ENCODE assay signal across 8 cellular contexts in genomic region chr22:21652547-21653545, GRCh38. TPM values are rescaled to one million over a fixed set of nuclear protein-coding genes. Genes with fewer than 3 reads are reported as not detected.
A peak's percentile ranks its signal among the peaks of the same experiment; 100 is the strongest.
DNase-seq lines count a peak whose midpoint lies in the region; ATAC-seq, FAIRE-seq and TF ChIP-seq lines count a peak whose summit lies in the region.

No MANE protein-coding gene starts in this region.

- H3K27me3 Mint-ChIP-seq in naive thymus-derived CD4-positive, alpha-beta T cell = no peaks in the 10 kb centered on the region

- DNase-seq in mammary epithelial cell = no peak
- no peak for DNase-seq in naive thymus-derived CD4-positive, alpha-beta T cell
- DNase-seq in GM12891 (ENCODE audit: insufficient read length, low spot score) = no peak
- DNase-seq in foreskin melanocyte = no peak
- no peak for DNase-seq in effector CD4-positive, alpha-beta T cell
- no peak for DNase-seq in RCC 7860 (ENCODE audit: low spot score)

- H3K79me2 ChIP-seq in mammary epithelial cell (ENCODE audit: insufficient read depth, low read length) = no peaks in the 10 kb centered on the region

- no peaks in the 10 kb centered on the region for H3K9me3 Mint-ChIP-seq in naive thymus-derived CD4-positive, alpha-beta T cell

- WGBS in mammary epithelial cell (ENCODE audit: low coverage, missing lambda C conversion rate) = 98% methylated on average over 11 of the region's 40 CpGs

- H3K9ac ChIP-seq in BLaER1 = peak overlapping the region; percentile 94
- H3K9ac ChIP-seq in mammary epithelial cell (ENCODE audit: insufficient read depth, low read length) = peak overlapping the region; percentile 53

- dilution Hi-C loops in mammary epithelial cell (cut with HindIII; ENCODE audit: low sequenced_read_pairs) = loop anchor here (5.0 kb wide), 2 partner anchors 44 to 56 kb away; no protein-coding TSS in a partner anchor

- H3K4me1 ChIP-seq in BLaER1 (peaks cover 58% of the 10 kb centered on the region), mammary epithelial cell (ENCODE audit: insufficient read depth, low read length) (peaks cover 20% of the 10 kb centered on the region)
- H3K4me1 ChIP-seq in naive thymus-derived CD4-positive, alpha-beta T cell (ENCODE audit: control insufficient read depth in 2 of 2, insufficient read depth in 2 of 2, low read length in 2 of 2) = peaks cover 9 to 22% of the 10 kb centered on the region in 2 donors

- BruUV-seq in mammary epithelial cell (replicated peaks; lab: Mats Ljungman, UMichigan) = TSS peak; percentile 39

- H3K4me3 ChIP-seq in BLaER1 (peak overlapping the region; percentile 85), mammary epithelial cell (replicated peaks in 1 of 3; ENCODE audit: insufficient read depth in 1 of 3, low read depth in 2 of 3, low read length in 3 of 3) (peak overlapping the region; percentile 77 to 97 (median 89))
- peak overlapping the region; percentile 63 for H3K4me3 ChIP-seq in naive thymus-derived CD4-positive, alpha-beta T cell (ENCODE audit: low read length)

- no peak for TF ChIP-seq POLR2A in GM12891 (IDR thresholded peaks at IDR 0.05; ENCODE audit: low read depth, low read length)

- H3K4me1 Mint-ChIP-seq in naive thymus-derived CD4-positive, alpha-beta T cell = peaks cover 18 to 41% (median 31%) of the 10 kb centered on the region in 7 donors

- H2AFZ ChIP-seq in mammary epithelial cell (ENCODE audit: low read depth, low read length) = peak overlapping the region; percentile 99

- intact Hi-C loops in mammary epithelial cell (cut with micrococcal nuclease) = no loop called here
- intact Hi-C loops in naive thymus-derived CD4-positive, alpha-beta T cell (cut with micrococcal nuclease) = loop anchor here in 1 of 2 donors (1.0 kb wide), 2 partner anchors 11 to 12 kb away; partner anchors contain the start of gene SDF2L1

- in situ Hi-C loops in mammary epithelial cell (cut with MboI; ENCODE audit: low sequenced_read_pairs in 2 of 2) = no loop called here

- FAIRE-seq in GM12891 (lab: Jason Lieb, UNC) = no peak
- no peak for FAIRE-seq in RCC 7860 (lab: Jason Lieb, UNC)

- H3K4me3 Mint-ChIP-seq in naive thymus-derived CD4-positive, alpha-beta T cell = peak overlapping the region in 7 of 10 donors; percentile 48 to 89 (median 89)

- H4K20me1 ChIP-seq in BLaER1 (no peaks in the 10 kb centered on the region), mammary epithelial cell (ENCODE audit: insufficient read depth, low read length) (no peaks in the 10 kb centered on the region)

- H3K9me3 ChIP-seq in BLaER1 (no peaks in the 10 kb centered on the region), mammary epithelial cell (replicated peaks; ENCODE audit: insufficient read depth, low read length) (no peaks in the 10 kb centered on the region)
- H3K9me3 ChIP-seq in naive thymus-derived CD4-positive, alpha-beta T cell (ENCODE audit: control insufficient read depth in 2 of 3, low read length in 3 of 3) = no peaks in the 10 kb centered on the region

- peak overlapping the region; percentile 92 for H3K27ac ChIP-seq in BLaER1
- peak overlapping the region; percentile 32 for H3K27ac ChIP-seq in mammary epithelial cell (ENCODE audit: insufficient read depth, low read depth, low read length)
- H3K27ac ChIP-seq in naive thymus-derived CD4-positive, alpha-beta T cell (ENCODE audit: low read depth, low read length) = peak overlapping the region; percentile 36

- CTCF ChIA-PET in mammary epithelial cell (lab: Charles Lee; ENCODE audit: low non-redundant PET) = no interaction called here
- CTCF ChIA-PET in naive thymus-derived CD4-positive, alpha-beta T cell (lab: Charles Lee) = interaction anchor here (0.9 kb wide), 1 partner anchor 10 kb away, joined by 4 read pairs; the partner anchor contains the start of gene SDF2L1

- TF ChIP-seq CTCF in mammary epithelial cell (conservative IDR thresholded peaks at IDR 0.05 in 1 of 2, IDR thresholded peaks at IDR 0.05 in 1 of 2; ENCODE audit: extremely low read depth in 1 of 2, insufficient read depth in 1 of 2, low read depth in 1 of 2, low read length in 2 of 2) = no peak

- H3K27me3 ChIP-seq in BLaER1 = no peaks in the 10 kb centered on the region
- H3K27me3 ChIP-seq in mammary epithelial cell (ENCODE audit: insufficient read depth, low read length) = no peaks in the 10 kb centered on the region
- no peaks in the 10 kb centered on the region for H3K27me3 ChIP-seq in naive thymus-derived CD4-positive, alpha-beta T cell (ENCODE audit: control insufficient read depth in 2 of 2, insufficient read depth in 2 of 2, low read length in 2 of 2)

- ATAC-seq in HG02973 (IDR thresholded peaks at IDR 0.05; ENCODE audit: unreplicated experiment) = peak; percentile 5
- ATAC-seq in naive thymus-derived CD4-positive, alpha-beta T cell = no peak

- POLR2A ChIA-PET in naive thymus-derived CD4-positive, alpha-beta T cell (lab: Charles Lee) = interaction anchor here (0.9 to 4.4 kb wide), 5 partner anchors 10 to 23 kb away, joined by 3 to 23 read pairs (median 4); partner anchors contain the start of genes PPIL2, SDF2L1 and YDJC

- H3K36me3 ChIP-seq in BLaER1 (peaks cover 37% of the 10 kb centered on the region), mammary epithelial cell (ENCODE audit: insufficient read depth, low read length) (peaks cover 5% of the 10 kb centered on the region)
- no peaks in the 10 kb centered on the region for H3K36me3 ChIP-seq in naive thymus-derived CD4-positive, alpha-beta T cell (ENCODE audit: control insufficient read depth in 2 of 3, insufficient read depth in 3 of 3, low read length in 3 of 3)

- H3K4me2 ChIP-seq in BLaER1 = peak overlapping the region; percentile 92
- peak overlapping the region; percentile 100 for H3K4me2 ChIP-seq in mammary epithelial cell (ENCODE audit: insufficient read depth, low read depth, low read length)

- H3K27ac Mint-ChIP-seq in naive thymus-derived CD4-positive, alpha-beta T cell = no peak overlapping the region

- peaks cover 0 to 6% (median 0%) of the 10 kb centered on the region in 5 donors for H3K36me3 Mint-ChIP-seq in naive thymus-derived CD4-positive, alpha-beta T cell

TF ChIP-seq in GM12891, 5 proteins besides CTCF, POLR2A, EP300 and RAD21:
- no peak for TF ChIP-seq PAX5 (IDR thresholded peaks at IDR 0.05; ENCODE audit: insufficient read depth, low read length, severe bottlenecking)
- TF ChIP-seq TAF1 (IDR thresholded peaks at IDR 0.05; ENCODE audit: low read depth, low read length) = no peak
- TF ChIP-seq POU2F2 (IDR thresholded peaks at IDR 0.05; ENCODE audit: low read depth, low read length) = no peak
- no peak for TF ChIP-seq SPI1 (IDR thresholded peaks at IDR 0.05; ENCODE audit: low read depth, low read length)
- TF ChIP-seq POLR2AphosphoS5 (IDR thresholded peaks at IDR 0.05; ENCODE audit: low read depth, low read length) = no peak

RNA-seq across cellular contexts. Expression of gene SDF2L1, which starts 10.7 kb away (rescaled TPM):
- 10 to 100 TPM; 13.3 to 52.0 TPM for total RNA-seq in mammary epithelial cell
- 56.2 TPM for polyA plus RNA-seq in mammary epithelial cell
- 14.6 TPM for polyA minus RNA-seq in mammary epithelial cell
- 10 to 100 TPM; 22.1 to 99.8 (median 31.7) TPM for total RNA-seq in naive thymus-derived CD4-positive, alpha-beta T cell
- 10 to 100 TPM; 70.2 to 72.4 TPM for polyA plus RNA-seq in naive thymus-derived CD4-positive, alpha-beta T cell
- 40.5 TPM for polyA plus RNA-seq in GM12891 (2012; ENCODE audit: low read depth, missing spikeins)

RNA-seq across cellular contexts. Expression of gene PPIL2, which starts 13.0 kb away (rescaled TPM):
- 10 to 100 TPM; 18.2 to 35.2 TPM for total RNA-seq in mammary epithelial cell
- 21.8 TPM for polyA plus RNA-seq in mammary epithelial cell
- polyA minus RNA-seq in mammary epithelial cell = 35.6 TPM
- 10 to 100 TPM; 69.5 to 81.8 (median 74.7) TPM for total RNA-seq in naive thymus-derived CD4-positive, alpha-beta T cell
- polyA plus RNA-seq in naive thymus-derived CD4-positive, alpha-beta T cell = 10 to 100 TPM; 27.1 to 46.4 TPM
- 21.9 TPM for polyA plus RNA-seq in GM12891 (2012; ENCODE audit: low read depth, missing spikeins)

RNA-seq across cellular contexts. Expression of gene CCDC116, which starts 20.3 kb away (rescaled TPM):
- total RNA-seq in mammary epithelial cell = under 1 TPM; 0.17 to 0.31 TPM
- 0.03 TPM for polyA plus RNA-seq in mammary epithelial cell
- not detected for polyA minus RNA-seq in mammary epithelial cell
- total RNA-seq in naive thymus-derived CD4-positive, alpha-beta T cell = under 1 TPM in 4 of 5 experiments, not detected in 1; 0.21 to 0.43 (median 0.27) TPM
- polyA plus RNA-seq in naive thymus-derived CD4-positive, alpha-beta T cell = not detected
- 0.05 TPM for polyA plus RNA-seq in GM12891 (2012; ENCODE audit: low read depth, missing spikeins)

RNA-seq across cellular contexts. Expression of gene YDJC, which starts 23.0 kb away (rescaled TPM):
- total RNA-seq in mammary epithelial cell = 10 to 100 TPM; 33.8 to 47.6 TPM
- 41.1 TPM for polyA plus RNA-seq in mammary epithelial cell
- polyA minus RNA-seq in mammary epithelial cell = 29.9 TPM
- 10 to 100 TPM; 29.0 to 56.0 (median 38.0) TPM for total RNA-seq in naive thymus-derived CD4-positive, alpha-beta T cell
- polyA plus RNA-seq in naive thymus-derived CD4-positive, alpha-beta T cell = 10 to 100 TPM; 51.4 to 75.8 TPM
- 24.5 TPM for polyA plus RNA-seq in GM12891 (2012; ENCODE audit: low read depth, missing spikeins)

Comparison
In these comparisons a context has a peak if more than half of its experiments do, and no peak if none do; other contexts are left out.
1. H3K27ac ChIP-seq: peak in every context shown above with its lines; median percentile 92 in BLaER1; 36 in naive thymus-derived CD4-positive, alpha-beta T cell; 32 in mammary epithelial cell.